Comparison of ENCODE assay signal across 8 cellular contexts in genomic region chr19:57559008-57559403, GRCh38. TPM values are rescaled to one million over a fixed set of nuclear protein-coding genes. Genes with fewer than 3 reads are reported as not detected.
A peak's percentile ranks its signal among the peaks of the same experiment; 100 is the strongest.
DNase-seq lines count a peak whose midpoint lies in the region; ATAC-seq and TF ChIP-seq lines count a peak whose summit lies in the region.

No MANE protein-coding gene starts in this region.

- peak overlapping the region; percentile 99 for H3K4me3 Mint-ChIP-seq in T-helper 1 cell treated with Interleukin-12 subunit alpha and Interleukin-12 subunit beta and Interleukin-4 antibody, amounts not matched to agents 30 μg/mL and 1 μg/mL, for 36 hours
- H3K4me3 Mint-ChIP-seq in endodermal cell = peak overlapping the region; percentile 91

- H3K36me3 ChIP-seq in endodermal cell (ENCODE audit: control insufficient read depth, insufficient read depth, low read length) = peaks cover 24% of the 10 kb centered on the region
- peaks cover 6% of the 10 kb centered on the region for H3K36me3 ChIP-seq in mucosa of descending colon (ENCODE audit: low read depth)
- peaks cover 16% of the 10 kb centered on the region for H3K36me3 ChIP-seq in upper lobe of right lung

- H3K27me3 ChIP-seq in endodermal cell (ENCODE audit: control insufficient read depth, insufficient read depth, low read length, poor library complexity, severe bottlenecking) (no peaks in the 10 kb centered on the region), upper lobe of right lung (no peaks in the 10 kb centered on the region)

- H3K4me1 ChIP-seq in endodermal cell (ENCODE audit: control insufficient read depth, insufficient read depth, low read length) (no peaks in the 10 kb centered on the region), mucosa of descending colon (ENCODE audit: low read depth) (no peaks in the 10 kb centered on the region), upper lobe of right lung (peaks cover 17% of the 10 kb centered on the region)

- TF ChIP-seq CTCF in endodermal cell (conservative IDR thresholded peaks at IDR 0.05) (no peak), mucosa of descending colon (IDR thresholded peaks at IDR 0.05) (no peak), upper lobe of right lung (IDR thresholded peaks at IDR 0.05) (no peak)

- H3K27ac Mint-ChIP-seq in T-helper 1 cell treated with Interleukin-12 subunit alpha and Interleukin-12 subunit beta and Interleukin-4 antibody, amounts not matched to agents 30 μg/mL and 1 μg/mL, for 36 hours = peak overlapping the region; percentile 95
- peak overlapping the region; percentile 89 for H3K27ac Mint-ChIP-seq in endodermal cell

- intact Hi-C loops in mucosa of descending colon (cut with DNase I, micrococcal nuclease) (no loop called here), upper lobe of right lung (cut with DNase I) (no loop called here)

- peaks cover 39% of the 10 kb centered on the region for H3K36me3 Mint-ChIP-seq in T-helper 1 cell treated with Interleukin-12 subunit alpha and Interleukin-12 subunit beta and Interleukin-4 antibody, amounts not matched to agents 30 μg/mL and 1 μg/mL, for 36 hours (ENCODE audit: low read depth)
- H3K36me3 Mint-ChIP-seq in endodermal cell (ENCODE audit: low read depth) = peaks cover 36% of the 10 kb centered on the region

- peak overlapping the region; percentile 82 for H3K9ac ChIP-seq in endodermal cell (ENCODE audit: extremely low read depth, low read length, poor library complexity, severe bottlenecking)

- ATAC-seq in HG02763 (IDR thresholded peaks at IDR 0.05; ENCODE audit: unreplicated experiment) (peak; percentile 18), mucosa of descending colon (peak; percentile 45), upper lobe of right lung (peak; percentile 39), GM21717 (IDR thresholded peaks at IDR 0.05; ENCODE audit: unreplicated experiment) (no peak)

- 1 to 2% methylated on average over 19 to 22 of the region's 22 CpGs for WGBS in endodermal cell (ENCODE audit: insufficient coverage in 1 of 2, insufficient read length in 1 of 2), 2 experiments

- H3K4me3 ChIP-seq in endodermal cell (ENCODE audit: low read length) (peak overlapping the region; percentile 90), mucosa of descending colon (peak overlapping the region; percentile 85), upper lobe of right lung (peak overlapping the region; percentile 90)

- DNase-seq in NCI-H146 (lab: John Stamatoyannopoulos, UW) (peak; percentile 37), NCI-H146 treated with DMSO at 0.1 percent for 48 hours (lab: John Stamatoyannopoulos, UW; ENCODE audit: unreplicated experiment) (no peak), endodermal cell (peak; percentile 64), mucosa of descending colon (peak in 2 of 3 donors; percentile 13 to 31), upper lobe of right lung (no peak)

- H3K9me3 ChIP-seq in endodermal cell (ENCODE audit: control insufficient read depth, low read length) (peaks cover 42% of the 10 kb centered on the region), mucosa of descending colon (peaks cover 57% of the 10 kb centered on the region), upper lobe of right lung (peaks cover 1% of the 10 kb centered on the region)

- H3K27ac ChIP-seq in endodermal cell (ENCODE audit: low read depth, low read length) (no peak overlapping the region), upper lobe of right lung (peak overlapping the region; percentile 69)

- H3K9me3 Mint-ChIP-seq in T-helper 1 cell treated with Interleukin-12 subunit alpha and Interleukin-12 subunit beta and Interleukin-4 antibody, amounts not matched to agents 30 μg/mL and 1 μg/mL, for 36 hours = peaks cover 59% of the 10 kb centered on the region
- peaks cover 46% of the 10 kb centered on the region for H3K9me3 Mint-ChIP-seq in endodermal cell

- H3K4me1 Mint-ChIP-seq in T-helper 1 cell treated with Interleukin-12 subunit alpha and Interleukin-12 subunit beta and Interleukin-4 antibody, amounts not matched to agents 30 μg/mL and 1 μg/mL, for 36 hours (ENCODE audit: low read depth) = peaks cover 28% of the 10 kb centered on the region
- H3K4me1 Mint-ChIP-seq in endodermal cell = peaks cover 20% of the 10 kb centered on the region

- H3K27me3 Mint-ChIP-seq in T-helper 1 cell treated with Interleukin-12 subunit alpha and Interleukin-12 subunit beta and Interleukin-4 antibody, amounts not matched to agents 30 μg/mL and 1 μg/mL, for 36 hours (ENCODE audit: low read depth) = no peaks in the 10 kb centered on the region
- H3K27me3 Mint-ChIP-seq in endodermal cell (ENCODE audit: insufficient read depth) = peaks cover 5% of the 10 kb centered on the region

RNA-seq across cellular contexts. Expression of gene ZNF550, which starts 0.7 kb away (rescaled TPM):
- 10 to 100 TPM; 12.3 to 16.2 TPM for total RNA-seq in endodermal cell
- polyA plus RNA-seq in endodermal cell (2013, experiment 1 of 2) = 9.0 TPM
- polyA plus RNA-seq in endodermal cell (2013, experiment 2 of 2) = 8.9 TPM
- total RNA-seq in mucosa of descending colon = 1 to 10 TPM; 3.0 to 7.0 (median 4.5) TPM
- total RNA-seq in upper lobe of right lung = 6.3 TPM

RNA-seq across cellular contexts. Expression of gene ZNF416, which starts 19.7 kb away (rescaled TPM):
- total RNA-seq in endodermal cell (1 to 10 TPM; 8.0 to 9.1 TPM), mucosa of descending colon (1 to 10 TPM; 2.0 to 5.0 (median 2.9) TPM), upper lobe of right lung (5.6 TPM)
- polyA plus RNA-seq in endodermal cell (2013, experiment 1 of 2) = 6.4 TPM
- 6.7 TPM for polyA plus RNA-seq in endodermal cell (2013, experiment 2 of 2)

RNA-seq across cellular contexts. Expression of gene ZIK1, which starts 24.9 kb away (rescaled TPM):
- total RNA-seq in endodermal cell (10 to 100 TPM; 15.8 to 25.7 TPM), mucosa of descending colon (1 to 10 TPM; 1.2 to 6.2 (median 1.3) TPM), upper lobe of right lung (2.9 TPM)
- polyA plus RNA-seq in endodermal cell (2013, experiment 1 of 2) = 19.9 TPM
- 17.2 TPM for polyA plus RNA-seq in endodermal cell (2013, experiment 2 of 2)

RNA-seq across cellular contexts. Expression of gene ZNF549, which starts 31.9 kb away (rescaled TPM):
- total RNA-seq in endodermal cell (10 to 100 TPM in 1 of 2 donors, 1 to 10 TPM in 1; 9.5 to 14.0 TPM), mucosa of descending colon (1 to 10 TPM; 2.3 to 6.3 (median 3.7) TPM), upper lobe of right lung (6.4 TPM)
- polyA plus RNA-seq in endodermal cell (2013, experiment 1 of 2) = 9.0 TPM
- polyA plus RNA-seq in endodermal cell (2013, experiment 2 of 2) = 7.9 TPM

RNA-seq across cellular contexts. Expression of gene ZNF530, which starts 40.7 kb away (rescaled TPM):
- total RNA-seq in endodermal cell (10 to 100 TPM in 1 of 2 donors, 1 to 10 TPM in 1; 5.6 to 10.1 TPM), mucosa of descending colon (1 to 10 TPM; 1.7 to 3.1 (median 2.3) TPM), upper lobe of right lung (2.9 TPM)
- polyA plus RNA-seq in endodermal cell (2013, experiment 1 of 2) = 5.6 TPM
- 6.0 TPM for polyA plus RNA-seq in endodermal cell (2013, experiment 2 of 2)

Comparison
In these comparisons a context has a peak if more than half of its experiments do, and no peak if none do; other contexts are left out.
1. DNase-seq: peak in NCI-H146 (single experiment), endodermal cell (single experiment) and mucosa of descending colon (2 of 3); none in NCI-H146 treated with DMSO at 0.1 percent for 48 hours (single experiment) and upper lobe of right lung (single experiment).
2. Peak in every context shown above with its lines, with median percentiles within 50 percentile points of each other: H3K4me3 ChIP-seq.